In genomic region chr1:230087722-230088115, GRCh38 we compare ENCODE assay signal across 1 cellular context.
A peak's percentile ranks its signal among the peaks of the same experiment; 100 is the strongest.
TF ChIP-seq lines count a peak whose summit lies in the region.

No MANE protein-coding gene starts in this region.

TF ChIP-seq in IMR-90, 13 proteins besides CTCF, POLR2A, EP300 and RAD21:
- TF ChIP-seq CEBPB (IDR thresholded peaks at IDR 0.05; ENCODE audit: low read depth, low read length), result 0 out of 2 replicates have a peak, but pooled peaks have one; percentile 31
- TF ChIP-seq MAFK (IDR thresholded peaks at IDR 0.05; ENCODE audit: low read depth, low read length), result no peak
